In genomic region chr10:12369982-12370381, GRCh38 we compare ENCODE assay signal across 19 cellular contexts. TPM values are rescaled to one million over a fixed set of nuclear protein-coding genes. Genes with fewer than 3 reads are reported as not detected.
"Had no signal": no experiment of that assay in that cellular context is flagged by ENCODE, and none has a peak within 500 bp of the region (broad histone marks: within the 10 kb centered on the region; RNA-seq: fewer than 3 reads in every experiment).

No MANE protein-coding gene starts in this region.

- DNase-seq: IMR-90, Kasumi-1, KG1, MM.1S, NCI-H1092 treated with DMSO at 0.1 percent for 48 hours, NCI-H1436, NCI-H1694, NCI-H1930, NCI-H2081, NCI-H2107, NCI-H2227 treated with DMSO at 0.1 percent for 48 hours, NCI-H524 treated with DMSO at 0.1 percent for 48 hours, NCI-H69, NCI-H774, SHP77 treated with DMSO at 0.1 percent for 48 hours, SJCRH30 had no signal

- ATAC-seq: HepG2, Panc1, SK-N-SH treated with all-trans-retinoic acid at 6 μM for 48 hours had no signal

RNA-seq across cellular contexts. Expression of gene CAMK1D, which starts 20.6 kb away (rescaled TPM):
- total RNA-seq: HepG2 had no signal
